In genomic region chr2:105338020-105338385, GRCh38 we compare ENCODE assay signal across 1 cellular context.
A peak's percentile ranks its signal among the peaks of the same experiment; 100 is the strongest.
TF ChIP-seq lines count a peak whose summit lies in the region.

No MANE protein-coding gene starts in this region.

TF ChIP-seq in HepG2, 621 proteins besides CTCF, POLR2A, EP300 and RAD21 (continued from another document):
- TF ChIP-seq TFAP4 (IDR thresholded peaks at IDR 0.05; ENCODE audit: borderline replicate concordance, low read depth): peak; percentile 31; the same call in 1 of the 2 replicates
- no peak for TF ChIP-seq ZNF883 (CRISPR knock-in tag; IDR thresholded peaks at IDR 0.05; ENCODE audit: not compliant biosample characterization)
- no peak for TF ChIP-seq HMG20B (CRISPR knock-in tag; conservative IDR thresholded peaks at IDR 0.05)
- TF ChIP-seq IRF9 (CRISPR knock-in tag; IDR thresholded peaks at IDR 0.05; ENCODE audit: borderline replicate concordance): no peak
- no peak for TF ChIP-seq ZNF770 (CRISPR knock-in tag; IDR thresholded peaks at IDR 0.05)
- no peak for TF ChIP-seq ZNF142 (CRISPR knock-in tag; IDR thresholded peaks at IDR 0.05)
- no peak for TF ChIP-seq ZNF672 (CRISPR knock-in tag; IDR thresholded peaks at IDR 0.05)
- no peak for TF ChIP-seq GABPA (IDR thresholded peaks at IDR 0.05; ENCODE audit: low read depth, low read length)
- peak; percentile 53 for TF ChIP-seq GABPA (CRISPR knock-in tag; IDR thresholded peaks at IDR 0.05; ENCODE audit: low read depth)
- TF ChIP-seq MIXL1 (CRISPR knock-in tag; IDR thresholded peaks at IDR 0.05): no peak
- TF ChIP-seq SRF (IDR thresholded peaks at IDR 0.05; ENCODE audit: low read depth, low read length): 0 out of 2 replicates have a peak, but pooled peaks have one; percentile 4
- no peak for TF ChIP-seq ZNF879 (CRISPR knock-in tag; IDR thresholded peaks at IDR 0.05)
- 0 out of 2 replicates have a peak, but pooled peaks have one; percentile 25 for TF ChIP-seq PBX3 (CRISPR knock-in tag; IDR thresholded peaks at IDR 0.05; ENCODE audit: borderline replicate concordance)
- peak; percentile 20; the same call in 1 of the 2 replicates for TF ChIP-seq ETV5 (CRISPR knock-in tag; IDR thresholded peaks at IDR 0.05; ENCODE audit: borderline replicate concordance)
- no peak for TF ChIP-seq AGO1 (IDR thresholded peaks at IDR 0.05; ENCODE audit: low read depth, low read length, poor library complexity, severe bottlenecking)
- 0 out of 2 replicates have a peak, but pooled peaks have one; percentile 75 for TF ChIP-seq NFATC3 (CRISPR knock-in tag; IDR thresholded peaks at IDR 0.05)
- 0 out of 2 replicates have a peak, but pooled peaks have one; percentile 28 for TF ChIP-seq ZNF256 (CRISPR knock-in tag; conservative IDR thresholded peaks at IDR 0.05)
- TF ChIP-seq FOXA1 (IDR thresholded peaks at IDR 0.05): no peak
- TF ChIP-seq FOXA1 (CRISPR knock-in tag; IDR thresholded peaks at IDR 0.05): no peak
- peak; percentile 55; the same call in 1 of the 2 replicates for TF ChIP-seq ELF1 (CRISPR knock-in tag; IDR thresholded peaks at IDR 0.05)
- TF ChIP-seq RARG (CRISPR knock-in tag; IDR thresholded peaks at IDR 0.05; ENCODE audit: low read depth): 0 out of 2 replicates have a peak, but pooled peaks have one; percentile 1
